9 cellular contexts compared by ENCODE assay signal in genomic region chr5:80204808-80205614, GRCh38. TPM values are rescaled to one million over a fixed set of nuclear protein-coding genes. Genes with fewer than 3 reads are reported as not detected.
DNase-seq lines count a peak whose midpoint lies in the region; ATAC-seq and TF ChIP-seq lines count a peak whose summit lies in the region.
"Had no signal": no experiment of that assay in that cellular context is flagged by ENCODE, and none has a peak within 500 bp of the region (broad histone marks: within the 10 kb centered on the region; RNA-seq: fewer than 3 reads in every experiment).

No MANE protein-coding gene starts in this region.

- H3K4me1 ChIP-seq in hepatocyte (ENCODE audit: insufficient read depth): peaks cover 34% of the 10 kb centered on the region

- H3K79me2 ChIP-seq in hepatocyte: peaks cover 82% of the 10 kb centered on the region

- no peaks in the 10 kb centered on the region for H3K27me3 ChIP-seq in hepatocyte

- H3K9me3 ChIP-seq in hepatocyte (ENCODE audit: low read depth): no peaks in the 10 kb centered on the region

- H3K27ac ChIP-seq in hepatocyte: peak overlapping the region; percentile 88
- H3K27ac ChIP-seq in temporal lobe (ENCODE audit: low read depth, low read length): peak overlapping the region; percentile 98

- CTCF ChIA-PET in activated CD4-positive, alpha-beta T cell treated with anti-CD3 and anti-CD28 coated beads for 36 hours (lab: Charles Lee): interaction anchor here (0.6 to 4.2 kb wide), 13 partner anchors 11 to 818 kb away, joined by 3 to 38 read pairs (median 3); partner anchors contain the start of gene SERINC5
- CTCF ChIA-PET in activated CD8-positive, alpha-beta T cell treated with anti-CD3 and anti-CD28 coated beads, Interleukin-2, amount 10 ng/mL, durations not matched to agents 7 days and 5 days (lab: Charles Lee): interaction anchor here (0.7 to 5.2 kb wide), 19 partner anchors 11 to 122 kb away, joined by 3 to 42 read pairs (median 6); no protein-coding TSS in a partner anchor

- H3K9me3 Mint-ChIP-seq in activated CD4-positive, alpha-beta T cell treated with anti-CD3 and anti-CD28 coated beads for 36 hours (ENCODE audit: low read depth): no peaks in the 10 kb centered on the region
- H3K9me3 Mint-ChIP-seq in activated CD8-positive, alpha-beta T cell treated with anti-CD3 and anti-CD28 coated beads, Interleukin-2, amount 10 ng/mL, durations not matched to agents 7 days and 5 days (ENCODE audit: insufficient read depth): no peaks in the 10 kb centered on the region

- H3K27ac Mint-ChIP-seq in activated CD4-positive, alpha-beta T cell treated with anti-CD3 and anti-CD28 coated beads for 36 hours: peak overlapping the region; percentile 88
- H3K27ac Mint-ChIP-seq in activated CD8-positive, alpha-beta T cell treated with anti-CD3 and anti-CD28 coated beads, Interleukin-2, amount 10 ng/mL, durations not matched to agents 7 days and 5 days: peak overlapping the region; percentile 48

- peak overlapping the region; percentile 7 for H3K4me3 Mint-ChIP-seq in activated CD4-positive, alpha-beta T cell treated with anti-CD3 and anti-CD28 coated beads for 36 hours
- no peak overlapping the region for H3K4me3 Mint-ChIP-seq in activated CD8-positive, alpha-beta T cell treated with anti-CD3 and anti-CD28 coated beads, Interleukin-2, amount 10 ng/mL, durations not matched to agents 7 days and 5 days

- H4K20me1 ChIP-seq in hepatocyte (ENCODE audit: insufficient read depth, poor library complexity, severe bottlenecking): no peaks in the 10 kb centered on the region

- H3K27me3 Mint-ChIP-seq in activated CD4-positive, alpha-beta T cell treated with anti-CD3 and anti-CD28 coated beads for 36 hours: no peaks in the 10 kb centered on the region
- no peaks in the 10 kb centered on the region for H3K27me3 Mint-ChIP-seq in activated CD8-positive, alpha-beta T cell treated with anti-CD3 and anti-CD28 coated beads, Interleukin-2, amount 10 ng/mL, durations not matched to agents 7 days and 5 days (ENCODE audit: low read depth)

- H3K9me2 ChIP-seq in hepatocyte (replicated peaks; ENCODE audit: insufficient read depth): no peaks in the 10 kb centered on the region

- peaks cover 37% of the 10 kb centered on the region for H3K36me3 Mint-ChIP-seq in activated CD4-positive, alpha-beta T cell treated with anti-CD3 and anti-CD28 coated beads for 36 hours (ENCODE audit: low read depth)
- H3K36me3 Mint-ChIP-seq in activated CD8-positive, alpha-beta T cell treated with anti-CD3 and anti-CD28 coated beads, Interleukin-2, amount 10 ng/mL, durations not matched to agents 7 days and 5 days (ENCODE audit: low read depth): peaks cover 65% of the 10 kb centered on the region

- WGBS in hepatocyte (ENCODE audit: low lambda C conversion rate, missing lambda C conversion rate): 16% methylated on average over 10 of the region's 10 CpGs

- ATAC-seq in activated CD4-positive, alpha-beta T cell treated with anti-CD3 and anti-CD28 coated beads for 36 hours: peak; percentile 66
- peak; percentile 41 for ATAC-seq in activated CD8-positive, alpha-beta T cell treated with anti-CD3 and anti-CD28 coated beads, Interleukin-2, amount 10 ng/mL, durations not matched to agents 7 days and 5 days
- ATAC-seq in HG02571 (IDR thresholded peaks at IDR 0.05; ENCODE audit: unreplicated experiment): no peak

- H2AFZ ChIP-seq in hepatocyte: no peak overlapping the region

- DNase-seq in activated CD4-positive, alpha-beta T cell treated with anti-CD3 and anti-CD28 coated beads for 36 hours: no peak
- DNase-seq in activated CD4-positive, alpha-beta T cell treated with anti-CD3 and anti-CD28 coated beads for 48 hours: no peak
- DNase-seq in activated CD8-positive, alpha-beta T cell treated with anti-CD3 and anti-CD28 coated beads, Interleukin-2, amount 10 ng/mL, durations not matched to agents 7 days and 5 days: no peak
- DNase-seq in hepatocyte (ENCODE audit: low spot score) (peak; percentile 73), NCI-H1694 (lab: John Stamatoyannopoulos, UW) (no peak), ACHN (no peak)
- DNase-seq: NCI-H2227 treated with DMSO at 0.1 percent for 48 hours had no signal

- POLR2A ChIA-PET in activated CD4-positive, alpha-beta T cell treated with anti-CD3 and anti-CD28 coated beads for 36 hours (lab: Charles Lee): interaction anchor here (0.5 to 2.3 kb wide), 5 partner anchors 13 to 65 kb away, joined by 3 to 8 read pairs (median 4); no protein-coding TSS in a partner anchor
- POLR2A ChIA-PET in activated CD8-positive, alpha-beta T cell treated with anti-CD3 and anti-CD28 coated beads, Interleukin-2, amount 10 ng/mL, durations not matched to agents 7 days and 5 days (lab: Charles Lee): interaction anchor here (0.6 to 2.2 kb wide), 7 partner anchors 11 to 51 kb away, joined by 3 to 11 read pairs (median 5); partner anchors contain the start of gene SERINC5

- no peak overlapping the region for H3K4me3 ChIP-seq in hepatocyte

- H3K36me3 ChIP-seq in hepatocyte (replicated peaks; ENCODE audit: insufficient read depth, low read depth): no peaks in the 10 kb centered on the region

- peaks cover 74% of the 10 kb centered on the region for H3K4me1 Mint-ChIP-seq in activated CD4-positive, alpha-beta T cell treated with anti-CD3 and anti-CD28 coated beads for 36 hours
- H3K4me1 Mint-ChIP-seq in activated CD8-positive, alpha-beta T cell treated with anti-CD3 and anti-CD28 coated beads, Interleukin-2, amount 10 ng/mL, durations not matched to agents 7 days and 5 days (ENCODE audit: low read depth): peaks cover 42% of the 10 kb centered on the region

- peak; percentile 39 for TF ChIP-seq CTCF in hepatocyte (IDR thresholded peaks at IDR 0.05; ENCODE audit: poor library complexity)

- in situ Hi-C loops in ACHN (cut with HindIII; ENCODE audit: low pct_ligation_motif_present, low pct_unique_long_range_greater_than_20kb, low sequenced_read_pairs): no loop called here

- peak overlapping the region; percentile 67 for H3K4me2 ChIP-seq in hepatocyte

- intact Hi-C loops in activated CD4-positive, alpha-beta T cell treated with anti-CD3 and anti-CD28 coated beads for 36 hours (cut with DNase I, micrococcal nuclease): no loop called here

RNA-seq across cellular contexts. Expression of gene SERINC5, which starts 50.8 kb away (rescaled TPM):
- 10 to 100 TPM; 28.1 to 36.0 TPM for total RNA-seq in activated CD4-positive, alpha-beta T cell treated with anti-CD3 and anti-CD28 coated beads for 36 hours
- 10 to 100 TPM; 52.5 to 54.5 TPM for total RNA-seq in activated CD8-positive, alpha-beta T cell treated with anti-CD3 and anti-CD28 coated beads, Interleukin-2, amount 10 ng/mL, durations not matched to agents 7 days and 5 days
- total RNA-seq in hepatocyte (70.2 and 77.6 TPM in 2 replicates), temporal lobe (45.2 TPM)
- polyA plus RNA-seq in hepatocyte: 19.3 and 21.7 TPM in 2 replicates
